Comparison of ENCODE assay signal across 9 cellular contexts in genomic region chr6:118843685-118844390, GRCh38. TPM values are rescaled to one million over a fixed set of nuclear protein-coding genes. Genes with fewer than 3 reads are reported as not detected.
DNase-seq lines count a peak whose midpoint lies in the region; ATAC-seq, FAIRE-seq and TF ChIP-seq lines count a peak whose summit lies in the region.
"Had no signal": no experiment of that assay in that cellular context is flagged by ENCODE, and none has a peak within 500 bp of the region (broad histone marks: within the 10 kb centered on the region; RNA-seq: fewer than 3 reads in every experiment).

No MANE protein-coding gene starts in this region.

- H3K4me1 ChIP-seq in left ventricle myocardium inferior = no peaks in the 10 kb centered on the region
- peaks cover 0 to 7% (median 0%) of the 10 kb centered on the region in 4 donors for H3K4me1 ChIP-seq in transverse colon

- DNase-seq in astrocyte of the hippocampus (ENCODE audit: low read depth, low spot score) = peak; percentile 47
- no peak for DNase-seq in left ventricle myocardium inferior
- no peak for DNase-seq in urothelium cell line (ENCODE audit: low spot score)
- no peak for DNase-seq in transverse colon
- no peak for DNase-seq in kidney tubule cell (ENCODE audit: low spot score)
- DNase-seq: GF-D8 had no signal

- peak; percentile 98 for ATAC-seq in GM18517 (IDR thresholded peaks at IDR 0.05; ENCODE audit: unreplicated experiment)
- peak; percentile 93 for ATAC-seq in GM21360 (IDR thresholded peaks at IDR 0.05; ENCODE audit: unreplicated experiment)
- peak; percentile 91 for ATAC-seq in HG03135 (IDR thresholded peaks at IDR 0.05; ENCODE audit: unreplicated experiment)

- no peak overlapping the region for H3K27ac ChIP-seq in left ventricle myocardium inferior (replicated peaks)
- H3K27ac ChIP-seq in transverse colon = no peak overlapping the region

- no peaks in the 10 kb centered on the region for H3K9me3 ChIP-seq in left ventricle myocardium inferior (replicated peaks)
- no peaks in the 10 kb centered on the region for H3K9me3 ChIP-seq in transverse colon

- H3K27me3 ChIP-seq in left ventricle myocardium inferior (ENCODE audit: low read depth) (no peaks in the 10 kb centered on the region), transverse colon (no peaks in the 10 kb centered on the region)

- FAIRE-seq in urothelium cell line (lab: Jason Lieb, UNC) = no peak

- WGBS in transverse colon (ENCODE audit: low coverage in 1 of 2), 2 donors = 81% methylated on average over 4 of the region's 4 CpGs

- H3K4me3 ChIP-seq in left ventricle myocardium inferior (no peak overlapping the region), transverse colon (no peak overlapping the region)

- TF ChIP-seq EP300 in transverse colon (IDR thresholded peaks at IDR 0.05; ENCODE audit: low read depth) = no peak

- intact Hi-C loops in left ventricle myocardium inferior (cut with micrococcal nuclease) = no loop called here
- intact Hi-C loops in transverse colon (cut with DNase I; ENCODE audit: low total_unique reads) = no loop called here

- TF ChIP-seq CTCF in left ventricle myocardium inferior (IDR thresholded peaks at IDR 0.05; ENCODE audit: borderline replicate concordance) (no peak), transverse colon (IDR thresholded peaks at IDR 0.05) (no peak)

- no peak for TF ChIP-seq POLR2A in transverse colon (IDR thresholded peaks at IDR 0.05)

- peaks cover 8% of the 10 kb centered on the region for H3K36me3 ChIP-seq in left ventricle myocardium inferior
- H3K36me3 ChIP-seq in transverse colon = no peaks in the 10 kb centered on the region

- in situ Hi-C loops in transverse colon (cut with MboI; ENCODE audit: low pct_ligation_motif_present in 1 of 4, low pct_unique_long_range_greater_than_20kb in 1 of 4, low sequenced_read_pairs in 3 of 4) = no loop called here

RNA-seq across cellular contexts. Expression of gene ASF1A, which starts 50.1 kb away (rescaled TPM):
- total RNA-seq in left ventricle myocardium inferior (27.6 TPM), transverse colon (10 to 100 TPM in 1 of 4 donors, 1 to 10 TPM in 1, under 1 TPM in 1, not detected in 1; 0.20 to 10.4 (median 9.7) TPM)
